ENCODE assay signal across 8 cellular contexts in genomic region chrX:48538641-48539344, GRCh38. TPM values are rescaled to one million over a fixed set of nuclear protein-coding genes. Genes with fewer than 3 reads are reported as not detected.
DNase-seq lines count a peak whose midpoint lies in the region; ATAC-seq and TF ChIP-seq lines count a peak whose summit lies in the region.

No MANE protein-coding gene starts in this region.

- peaks cover 16% of the 10 kb centered on the region for H3K4me1 Mint-ChIP-seq in central memory CD8-positive, alpha-beta T cell
- peaks cover 11% of the 10 kb centered on the region for H3K4me1 Mint-ChIP-seq in nephron progenitor cell

- no peak overlapping the region for H3K27ac ChIP-seq in AG04450 (ENCODE audit: low read depth, low read length)
- H3K27ac ChIP-seq in KMS-11: peak overlapping the region; percentile 36

- peaks cover 36% of the 10 kb centered on the region for H3K4me1 ChIP-seq in KMS-11 (ENCODE audit: low read depth, poor library complexity, severe bottlenecking)

- H3K36me3 Mint-ChIP-seq in central memory CD8-positive, alpha-beta T cell (ENCODE audit: insufficient read depth): peaks cover 23% of the 10 kb centered on the region
- H3K36me3 Mint-ChIP-seq in nephron progenitor cell (ENCODE audit: low read depth): peaks cover 33% of the 10 kb centered on the region

- CTCF ChIA-PET in AG04450 (lab: Charles Lee): interaction anchor here (0.6 to 1.8 kb wide), 3 partner anchors 12 to 83 kb away, joined by 3 to 5 read pairs (median 5); no protein-coding TSS in a partner anchor

- H3K4me3 ChIP-seq in AG04450 (ENCODE audit: low read depth, low read length) (peak overlapping the region; percentile 20), KMS-11 (IDR thresholded peaks at IDR 0.05; ENCODE audit: insufficient read depth, low read depth, low read length) (no peak overlapping the region)

- H3K36me3 ChIP-seq in KMS-11 (ENCODE audit: insufficient read depth): no peaks in the 10 kb centered on the region

- POLR2A ChIA-PET in AG04450 (lab: Yijun Ruan, JAX): interaction anchor here (1.2 to 2.0 kb wide), 2 partner anchors 36 to 73 kb away, joined by 3 to 15 read pairs; partner anchors contain the start of gene RBM3

- H3K9me3 Mint-ChIP-seq in central memory CD8-positive, alpha-beta T cell: no peaks in the 10 kb centered on the region
- H3K9me3 Mint-ChIP-seq in nephron progenitor cell: peaks cover 48% of the 10 kb centered on the region

- H3K27me3 ChIP-seq in AG04450 (ENCODE audit: control insufficient read depth, insufficient read depth, low read length) (no peaks in the 10 kb centered on the region), KMS-11 (ENCODE audit: insufficient read depth, low read depth) (no peaks in the 10 kb centered on the region)

- H3K27ac Mint-ChIP-seq in central memory CD8-positive, alpha-beta T cell (ENCODE audit: low read depth): peak overlapping the region; percentile 89
- H3K27ac Mint-ChIP-seq in nephron progenitor cell: no peak overlapping the region

- 0 out of 2 replicates have a peak, but pooled peaks cover 4% of the 10 kb centered on the region for H3K79me2 ChIP-seq in KMS-11 (ENCODE audit: insufficient read depth, low read depth)

- H4K20me1 ChIP-seq in KMS-11 (ENCODE audit: insufficient read depth): no peaks in the 10 kb centered on the region

- H3K9me3 ChIP-seq in AG04450 (ENCODE audit: control insufficient read depth, insufficient read depth, low read length): no peaks in the 10 kb centered on the region

- H3K4me3 Mint-ChIP-seq in central memory CD8-positive, alpha-beta T cell: peak overlapping the region; percentile 83
- H3K4me3 Mint-ChIP-seq in nephron progenitor cell: peak overlapping the region; percentile 88

- no peaks in the 10 kb centered on the region for H3K27me3 Mint-ChIP-seq in central memory CD8-positive, alpha-beta T cell
- H3K27me3 Mint-ChIP-seq in nephron progenitor cell (ENCODE audit: low read depth, poor library complexity): peaks cover 2% of the 10 kb centered on the region

- H3K4me2 ChIP-seq in KMS-11: no peak overlapping the region

- no peak for TF ChIP-seq CTCF in AG04450 (IDR thresholded peaks at IDR 0.05; ENCODE audit: low read depth, low read length)
- TF ChIP-seq CTCF in KMS-11 (conservative IDR thresholded peaks at IDR 0.05; ENCODE audit: low read depth, low read length): no peak
- TF ChIP-seq CTCF in nephron progenitor cell (IDR thresholded peaks at IDR 0.05): no peak

- ATAC-seq in central memory CD8-positive, alpha-beta T cell (replicated peaks; ENCODE audit: extremely low read depth, poor library complexity, severe bottlenecking): no peak
- no peak for ATAC-seq in GM18858 (IDR thresholded peaks at IDR 0.05; ENCODE audit: unreplicated experiment)

- no peak overlapping the region for H3K9ac ChIP-seq in KMS-11

- H2AFZ ChIP-seq in KMS-11 (ENCODE audit: low read depth): peak overlapping the region; percentile 44; the same call in 1 of the 2 replicates

- no peak for DNase-seq in AG04450 (ENCODE audit: low read depth, low spot score)
- no peak for DNase-seq in central memory CD8-positive, alpha-beta T cell (ENCODE audit: low spot score in 2 of 2)
- no peak for DNase-seq in nephron progenitor cell
- DNase-seq in D341Med (ENCODE audit: low spot score): no peak
- DNase-seq in DMS153 (lab: John Stamatoyannopoulos, UW): no peak
- DNase-seq in stimulated activated CD4-positive, alpha-beta T cell treated with anti-CD3 and anti-CD28 coated beads, Interleukin-1b, Interleukin-23, amount 100 ng/mL, for 48 hours: no peak

RNA-seq across cellular contexts. Expression of gene TBC1D25, which starts 0.7 kb away (rescaled TPM):
- 7.9 and 9.3 TPM in 2 replicates for polyA plus RNA-seq in AG04450 (2011; rRNA removed)
- polyA minus RNA-seq in AG04450 (2011; rRNA and poly(A)+ RNA removed): 10.9 and 17.6 TPM in 2 replicates

RNA-seq across cellular contexts. Expression of gene EBP, which starts 17.2 kb away (rescaled TPM):
- polyA plus RNA-seq in AG04450 (2011; rRNA removed): 19.8 and 23.8 TPM in 2 replicates
- polyA minus RNA-seq in AG04450 (2011; rRNA and poly(A)+ RNA removed): 35.1 and 41.7 TPM in 2 replicates

RNA-seq across cellular contexts. Expression of gene PORCN, which starts 30.0 kb away (rescaled TPM):
- polyA plus RNA-seq in AG04450 (2011; rRNA removed): 8.4 and 11.6 TPM in 2 replicates
- 9.0 and 10.5 TPM in 2 replicates for polyA minus RNA-seq in AG04450 (2011; rRNA and poly(A)+ RNA removed)

RNA-seq across cellular contexts. Expression of gene RBM3, which starts 35.5 kb away (rescaled TPM):
- 294 and 317 TPM in 2 replicates for polyA plus RNA-seq in AG04450 (2011; rRNA removed)
- polyA minus RNA-seq in AG04450 (2011; rRNA and poly(A)+ RNA removed): 187 and 200 TPM in 2 replicates

RNA-seq across cellular contexts. Expression of gene WDR13, which starts 58.5 kb away (rescaled TPM):
- 24.1 and 50.3 TPM in 2 replicates for polyA plus RNA-seq in AG04450 (2011; rRNA removed)
- 25.5 and 38.0 TPM in 2 replicates for polyA minus RNA-seq in AG04450 (2011; rRNA and poly(A)+ RNA removed)
